ENCODE assay signal across 8 cellular contexts in the genomic region with DNA sequence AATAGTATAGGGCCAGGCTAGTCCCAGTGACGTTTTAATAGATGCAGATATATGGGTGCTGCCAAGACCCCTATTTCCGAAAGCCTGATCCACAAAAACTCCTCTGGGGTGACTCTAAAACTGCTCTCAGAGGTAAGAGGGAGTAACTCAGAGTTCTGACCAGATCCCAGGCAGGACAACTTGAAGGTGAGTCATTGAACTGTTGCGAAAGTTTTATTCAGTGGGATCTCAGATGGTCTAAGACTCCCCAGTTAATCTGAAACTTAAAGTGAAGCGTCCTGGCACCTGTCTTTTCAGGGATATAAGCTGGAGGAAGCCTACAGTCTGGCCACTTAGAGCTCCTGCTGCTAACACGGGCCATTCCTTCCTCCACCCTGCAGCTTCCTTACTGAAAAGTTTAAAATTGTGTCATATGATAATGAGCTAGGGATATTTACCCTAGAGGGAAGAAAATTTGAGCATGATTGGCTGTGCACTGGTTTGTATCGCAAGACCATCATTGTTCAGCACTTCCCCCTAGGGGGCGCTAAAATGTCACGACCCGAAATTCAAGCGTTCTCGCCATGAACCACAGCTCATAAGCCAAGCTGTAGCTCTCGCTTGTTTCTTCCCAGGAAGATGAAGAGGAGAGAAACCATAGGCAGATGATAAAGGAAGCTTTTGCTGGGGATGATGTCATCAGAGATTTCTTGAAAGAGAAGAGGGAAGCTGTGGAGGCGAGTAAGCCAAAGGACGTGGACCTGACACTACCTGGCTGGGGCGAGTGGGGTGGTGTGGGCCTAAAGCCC. TPM values are rescaled to one million over a fixed set of nuclear protein-coding genes. Genes with fewer than 3 reads are reported as not detected.
DNase-seq lines count a peak whose midpoint lies in the region; ATAC-seq, FAIRE-seq and TF ChIP-seq lines count a peak whose summit lies in the region.

No MANE protein-coding gene starts in this region.

- no peaks in the 10 kb centered on the region for H3K9me3 Mint-ChIP-seq in activated T-helper 2 cell treated with anti-CD3 and anti-CD28 coated beads, Interferon-gamma antibody, Interleukin-2, Interleukin-4, amounts not matched to agents 10 μg/mL and 5 μg/mL and 100 μg/mL, durations not matched to agents 14 hours and 24 hours and 36 hours
- H3K9me3 Mint-ChIP-seq in osteocyte (ENCODE audit: unreplicated experiment) = peaks cover 4% of the 10 kb centered on the region

- H3K27ac Mint-ChIP-seq in activated T-helper 2 cell treated with anti-CD3 and anti-CD28 coated beads, Interferon-gamma antibody, Interleukin-2, Interleukin-4, amounts not matched to agents 10 μg/mL and 5 μg/mL and 100 μg/mL, durations not matched to agents 14 hours and 24 hours and 36 hours = no peak overlapping the region
- H3K27ac Mint-ChIP-seq in osteocyte (ENCODE audit: unreplicated experiment) = no peak overlapping the region

- H3K36me3 Mint-ChIP-seq in activated T-helper 2 cell treated with anti-CD3 and anti-CD28 coated beads, Interferon-gamma antibody, Interleukin-2, Interleukin-4, amounts not matched to agents 10 μg/mL and 5 μg/mL and 100 μg/mL, durations not matched to agents 14 hours and 24 hours and 36 hours (ENCODE audit: low read depth) = peaks cover 56% of the 10 kb centered on the region
- peaks cover 6% of the 10 kb centered on the region for H3K36me3 Mint-ChIP-seq in osteocyte (ENCODE audit: unreplicated experiment)

- DNase-seq in GM10248 (ENCODE audit: extremely low spot score) (peak; percentile 57), HTR-8/SVneo (ENCODE audit: insufficient read length, low spot score) (peak; percentile 10), RKO (ENCODE audit: low spot score) (peak; percentile 76), foreskin keratinocyte (peak; percentile 33 to 57), osteocyte (ENCODE audit: extremely low spot score, unreplicated experiment) (peak; percentile 89), upper lobe of right lung (peak; percentile 64)
- peak; percentile 53 for DNase-seq in activated T-helper 2 cell treated with anti-CD3 and anti-CD28 coated beads, Interferon-gamma antibody, Interleukin-2, Interleukin-4, amounts not matched to agents 10 μg/mL and 5 μg/mL and 100 μg/mL, durations not matched to agents 14 hours and 24 hours and 36 hours (ENCODE audit: low spot score)

- TF ChIP-seq CTCF in GM10248 (IDR thresholded peaks at IDR 0.05; ENCODE audit: control extremely low read depth, extremely low read depth, low read depth, missing control alignments) (peak; percentile 53), foreskin keratinocyte (conservative IDR thresholded peaks at IDR 0.05) (peak; percentile 80), osteocyte (IDR thresholded peaks at IDR 0.05) (peak; percentile 69), upper lobe of right lung (IDR thresholded peaks at IDR 0.05) (peak; percentile 56)

- ATAC-seq in foreskin keratinocyte = peak; percentile 90
- ATAC-seq in upper lobe of right lung = peak; percentile 91
- no peak for ATAC-seq in GM19023 (IDR thresholded peaks at IDR 0.05; ENCODE audit: unreplicated experiment)

- H3K4me1 ChIP-seq in foreskin keratinocyte = no peaks in the 10 kb centered on the region
- H3K4me1 ChIP-seq in upper lobe of right lung = no peaks in the 10 kb centered on the region

- intact Hi-C loops in activated T-helper 2 cell treated with anti-CD3 and anti-CD28 coated beads, Interferon-gamma antibody, Interleukin-2, Interleukin-4, amounts not matched to agents 10 μg/mL and 5 μg/mL and 100 μg/mL, durations not matched to agents 14 hours and 24 hours and 36 hours (cut with micrococcal nuclease) = loop anchor here (1.0 to 10.0 kb wide), 3 partner anchors 91 to 135 kb away; no protein-coding TSS in a partner anchor
- intact Hi-C loops in upper lobe of right lung (cut with DNase I) = loop anchor here (10.0 kb wide), 1 partner anchor 99 kb away; no protein-coding TSS in a partner anchor

- H3K27ac ChIP-seq in foreskin keratinocyte (no peak overlapping the region), upper lobe of right lung (no peak overlapping the region)

- H3K9me3 ChIP-seq in upper lobe of right lung = no peaks in the 10 kb centered on the region

- POLR2A ChIA-PET in GM10248 (lab: Yijun Ruan, JAX) = no interaction called here

- H3K4me3 Mint-ChIP-seq in activated T-helper 2 cell treated with anti-CD3 and anti-CD28 coated beads, Interferon-gamma antibody, Interleukin-2, Interleukin-4, amounts not matched to agents 10 μg/mL and 5 μg/mL and 100 μg/mL, durations not matched to agents 14 hours and 24 hours and 36 hours (ENCODE audit: low read depth) = no peak overlapping the region
- H3K4me3 Mint-ChIP-seq in osteocyte (ENCODE audit: unreplicated experiment) = no peak overlapping the region

- no peak overlapping the region for H3K4me3 ChIP-seq in upper lobe of right lung

- H3K36me3 ChIP-seq in upper lobe of right lung = peaks cover 14% of the 10 kb centered on the region

- FAIRE-seq in HTR-8/SVneo (lab: Jason Lieb, UNC) = no peak

- H3K27me3 Mint-ChIP-seq in activated T-helper 2 cell treated with anti-CD3 and anti-CD28 coated beads, Interferon-gamma antibody, Interleukin-2, Interleukin-4, amounts not matched to agents 10 μg/mL and 5 μg/mL and 100 μg/mL, durations not matched to agents 14 hours and 24 hours and 36 hours (ENCODE audit: low read depth) = no peaks in the 10 kb centered on the region
- no peaks in the 10 kb centered on the region for H3K27me3 Mint-ChIP-seq in osteocyte (ENCODE audit: unreplicated experiment)

- H3K27me3 ChIP-seq in foreskin keratinocyte = no peaks in the 10 kb centered on the region
- no peaks in the 10 kb centered on the region for H3K27me3 ChIP-seq in upper lobe of right lung

- H3K4me1 Mint-ChIP-seq in activated T-helper 2 cell treated with anti-CD3 and anti-CD28 coated beads, Interferon-gamma antibody, Interleukin-2, Interleukin-4, amounts not matched to agents 10 μg/mL and 5 μg/mL and 100 μg/mL, durations not matched to agents 14 hours and 24 hours and 36 hours (ENCODE audit: low read depth) = peaks cover 6% of the 10 kb centered on the region
- peaks cover 2% of the 10 kb centered on the region for H3K4me1 Mint-ChIP-seq in osteocyte (ENCODE audit: unreplicated experiment)

- CTCF ChIA-PET in GM10248 (lab: Yijun Ruan, JAX) = interaction anchor here (0.7 to 8.5 kb wide), 45 partner anchors 8 to 321 kb away, joined by 3 to 73 read pairs (median 5); a partner anchor contains a TSS

RNA-seq across cellular contexts. Expression of a gene that starts 19.5 kb away (rescaled TPM):
- total RNA-seq in activated T-helper 2 cell treated with anti-CD3 and anti-CD28 coated beads, Interferon-gamma antibody, Interleukin-2, Interleukin-4, amounts not matched to agents 10 μg/mL and 5 μg/mL and 100 μg/mL, durations not matched to agents 14 hours and 24 hours and 36 hours = 46.6 and 49.9 TPM in 2 replicates
- 35.1 and 39.4 TPM in 2 replicates for total RNA-seq in foreskin keratinocyte
- 21.1 and 26.0 TPM in 2 replicates for polyA plus RNA-seq in foreskin keratinocyte
- total RNA-seq in osteocyte = 20.7 and 20.8 TPM in 2 replicates
- total RNA-seq in upper lobe of right lung = 12.9 TPM

RNA-seq across cellular contexts. Expression of a gene that starts 56.9 kb away (rescaled TPM):
- 14.9 and 16.2 TPM in 2 replicates for total RNA-seq in activated T-helper 2 cell treated with anti-CD3 and anti-CD28 coated beads, Interferon-gamma antibody, Interleukin-2, Interleukin-4, amounts not matched to agents 10 μg/mL and 5 μg/mL and 100 μg/mL, durations not matched to agents 14 hours and 24 hours and 36 hours
- total RNA-seq in foreskin keratinocyte = 3.3 and 3.5 TPM in 2 replicates
- polyA plus RNA-seq in foreskin keratinocyte = 1.2 and 1.7 TPM in 2 replicates
- 22.9 and 24.6 TPM in 2 replicates for total RNA-seq in osteocyte
- 15.0 TPM for total RNA-seq in upper lobe of right lung

Comparison
In these comparisons a context has a peak if more than half of its experiments do, and no peak if none do; other contexts are left out.
1. DNase-seq: peak in every context shown above with its lines; median percentile 89 in osteocyte; 76 in RKO; 64 in upper lobe of right lung; 57 in GM10248; 53 in activated T-helper 2 cell treated with anti-CD3 and anti-CD28 coated beads, Interferon-gamma antibody, Interleukin-2, Interleukin-4, amounts not matched to agents 10 μg/mL and 5 μg/mL and 100 μg/mL, durations not matched to agents 14 hours and 24 hours and 36 hours; 45 in foreskin keratinocyte; 10 in HTR-8/SVneo.